Comparison of ENCODE assay signal across 10 cellular contexts in genomic region chr12:22287776-22288621, GRCh38. TPM values are rescaled to one million over a fixed set of nuclear protein-coding genes. Genes with fewer than 3 reads are reported as not detected.
DNase-seq lines count a peak whose midpoint lies in the region; ATAC-seq lines count a peak whose summit lies in the region.
"Had no signal": no experiment of that assay in that cellular context is flagged by ENCODE, and none has a peak within 500 bp of the region (broad histone marks: within the 10 kb centered on the region; RNA-seq: fewer than 3 reads in every experiment).

No MANE protein-coding gene starts in this region.

- POLR2A ChIA-PET in activated CD4-positive, alpha-beta memory T cell treated with anti-CD3 and anti-CD28 coated beads, Interleukin-2, amount 10 ng/mL, durations not matched to agents 7 days and 5 days (lab: Charles Lee), result interaction anchor here (1.2 to 1.3 kb wide), 3 partner anchors 34 to 122 kb away, joined by 4 to 7 read pairs (median 5); no protein-coding TSS in a partner anchor

- peak; percentile 14 for DNase-seq in stimulated activated naive CD4-positive, alpha-beta T cell treated with Interleukin-2 at 50 U/mL for 16 hours (lab: John Stamatoyannopoulos, UW)
- no peak for DNase-seq in stimulated activated naive CD4-positive, alpha-beta T cell (lab: John Stamatoyannopoulos, UW)
- peak; percentile 25 for DNase-seq in activated CD4-positive, alpha-beta memory T cell treated with anti-CD3 and anti-CD28 coated beads, Interleukin-2, amount 10 ng/mL, durations not matched to agents 7 days and 5 days
- DNase-seq in kidney glomerular epithelial cell (lab: John Stamatoyannopoulos, UW) (peak; percentile 45), COLO668 (lab: John Stamatoyannopoulos, UW; ENCODE audit: unreplicated experiment) (no peak)
- DNase-seq: NCI-H524, trophoblast cell had no signal

- H3K36me3 Mint-ChIP-seq in activated CD4-positive, alpha-beta memory T cell treated with anti-CD3 and anti-CD28 coated beads, Interleukin-2, amount 10 ng/mL, durations not matched to agents 7 days and 5 days (ENCODE audit: low read depth), result no peaks in the 10 kb centered on the region

- H3K9me3 Mint-ChIP-seq in activated CD4-positive, alpha-beta memory T cell treated with anti-CD3 and anti-CD28 coated beads, Interleukin-2, amount 10 ng/mL, durations not matched to agents 7 days and 5 days, result peaks cover 3% of the 10 kb centered on the region

- H3K27ac Mint-ChIP-seq in activated CD4-positive, alpha-beta memory T cell treated with anti-CD3 and anti-CD28 coated beads, Interleukin-2, amount 10 ng/mL, durations not matched to agents 7 days and 5 days, result peak overlapping the region; percentile 62

- CTCF ChIA-PET in activated CD4-positive, alpha-beta memory T cell treated with anti-CD3 and anti-CD28 coated beads, Interleukin-2, amount 10 ng/mL, durations not matched to agents 7 days and 5 days (lab: Charles Lee), result interaction anchor here (0.7 to 1.0 kb wide), 3 partner anchors 26 to 187 kb away, joined by 4 to 5 read pairs (median 4); no protein-coding TSS in a partner anchor

- H3K4me3 Mint-ChIP-seq in activated CD4-positive, alpha-beta memory T cell treated with anti-CD3 and anti-CD28 coated beads, Interleukin-2, amount 10 ng/mL, durations not matched to agents 7 days and 5 days, result peak overlapping the region; percentile 33

- no peaks in the 10 kb centered on the region for H3K27me3 Mint-ChIP-seq in activated CD4-positive, alpha-beta memory T cell treated with anti-CD3 and anti-CD28 coated beads, Interleukin-2, amount 10 ng/mL, durations not matched to agents 7 days and 5 days

- ATAC-seq in HG02763 (IDR thresholded peaks at IDR 0.05; ENCODE audit: unreplicated experiment) (no peak), GM18909 (IDR thresholded peaks at IDR 0.05; ENCODE audit: poor library complexity, unreplicated experiment) (no peak), HG03354 (IDR thresholded peaks at IDR 0.05; ENCODE audit: poor library complexity, severe bottlenecking, unreplicated experiment) (no peak)

- H3K4me1 Mint-ChIP-seq in activated CD4-positive, alpha-beta memory T cell treated with anti-CD3 and anti-CD28 coated beads, Interleukin-2, amount 10 ng/mL, durations not matched to agents 7 days and 5 days, result peaks cover 26% of the 10 kb centered on the region

RNA-seq across cellular contexts. Expression of gene ST8SIA1, which starts 46.5 kb away (rescaled TPM):
- 1 to 10 TPM; 2.6 to 3.1 TPM for total RNA-seq in activated CD4-positive, alpha-beta memory T cell treated with anti-CD3 and anti-CD28 coated beads, Interleukin-2, amount 10 ng/mL, durations not matched to agents 7 days and 5 days

Comparison
In these comparisons a context has a peak if more than half of its experiments do, and no peak if none do; other contexts are left out.
1. DNase-seq: peak in stimulated activated naive CD4-positive, alpha-beta T cell treated with Interleukin-2 at 50 U/mL for 16 hours (single experiment), activated CD4-positive, alpha-beta memory T cell treated with anti-CD3 and anti-CD28 coated beads, Interleukin-2, amount 10 ng/mL, durations not matched to agents 7 days and 5 days (single experiment) and kidney glomerular epithelial cell (single experiment); none in stimulated activated naive CD4-positive, alpha-beta T cell (0 of 6) and COLO668 (single experiment).